ENCODE assay signal across 17 cellular contexts in the genomic region with DNA sequence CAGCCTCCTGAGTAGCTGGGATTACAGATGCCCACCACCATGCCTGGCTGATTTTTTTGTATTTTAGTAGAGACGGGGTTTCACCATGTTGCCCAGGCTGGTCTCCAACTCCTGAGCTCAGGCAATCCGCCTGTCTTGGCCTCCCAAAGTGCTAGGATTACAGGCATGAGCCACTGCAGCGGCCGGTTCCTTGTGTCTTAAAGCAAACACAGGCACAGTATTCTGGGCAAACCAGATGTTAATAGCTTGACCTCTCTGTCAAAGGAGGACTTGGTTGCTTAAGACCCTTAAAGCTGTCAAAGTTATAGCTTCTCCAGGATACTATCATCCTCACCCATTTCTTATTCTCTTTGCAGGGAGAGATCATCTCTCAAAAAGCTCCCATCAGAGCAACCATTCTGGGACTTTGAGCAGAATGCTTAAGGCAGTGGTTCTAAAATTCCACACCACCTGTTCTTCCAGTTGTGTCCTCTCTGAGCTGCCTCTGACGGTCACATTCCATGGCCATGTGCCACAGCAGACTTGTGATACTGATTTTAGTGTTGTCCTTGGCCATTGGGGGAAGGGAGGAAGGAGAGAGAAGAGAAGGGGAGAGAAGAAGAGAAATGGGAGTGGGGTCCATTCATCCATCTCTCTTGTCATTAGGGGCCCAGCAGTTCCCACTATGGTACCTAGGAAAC.
DNase-seq lines count a peak whose midpoint lies in the region; ATAC-seq, FAIRE-seq and TF ChIP-seq lines count a peak whose summit lies in the region.
"Had no signal": no experiment of that assay in that cellular context is flagged by ENCODE, and none has a peak within 500 bp of the region (broad histone marks: within the 10 kb centered on the region; RNA-seq: fewer than 3 reads in every experiment).

No MANE protein-coding gene starts in this region.

- H3K4me1 ChIP-seq in breast epithelium (peaks cover 6 to 9% of the 10 kb centered on the region in 2 donors), heart right ventricle (peaks cover 17 to 98% (median 84%) of the 10 kb centered on the region in 9 donors), prostate gland (replicated peaks) (peaks cover 4% of the 10 kb centered on the region)

- H3K27ac ChIP-seq in breast epithelium (peak overlapping the region; percentile 69 to 88), heart right ventricle (peak overlapping the region in 9 of 10 donors; percentile 3 to 87 (median 72)), prostate gland (peak overlapping the region; percentile 25 to 50)
- H3K27ac ChIP-seq: C4-2B had no signal

- intact Hi-C loops in breast epithelium (cut with DNase I; ENCODE audit: low total_unique reads): no loop called here
- intact Hi-C loops in MCF 10A (cut with micrococcal nuclease): no loop called here
- intact Hi-C loops in heart right ventricle (cut with DNase I): no loop called here
- intact Hi-C loops in prostate gland (cut with DNase I): no loop called here

- H3K27ac Mint-ChIP-seq in MCF 10A (ENCODE audit: low read depth, unreplicated experiment): no peak overlapping the region
- H3K27ac Mint-ChIP-seq: activated naive CD4-positive, alpha-beta T cell treated with anti-CD3 and anti-CD28 coated beads for 36 hours had no signal

- H3K27me3 ChIP-seq in breast epithelium: no peaks in the 10 kb centered on the region
- no peaks in the 10 kb centered on the region for H3K27me3 ChIP-seq in heart right ventricle
- no peaks in the 10 kb centered on the region for H3K27me3 ChIP-seq in prostate gland (replicated peaks; ENCODE audit: insufficient read depth)
- H3K27me3 ChIP-seq: testis had no signal

- H3K9me3 Mint-ChIP-seq in MCF 10A (ENCODE audit: unreplicated experiment): no peaks in the 10 kb centered on the region
- H3K9me3 Mint-ChIP-seq: activated naive CD4-positive, alpha-beta T cell treated with anti-CD3 and anti-CD28 coated beads for 36 hours had no signal

- TF ChIP-seq CTCF in breast epithelium (IDR thresholded peaks at IDR 0.05): no peak
- TF ChIP-seq CTCF in MCF 10A (IDR thresholded peaks at IDR 0.05; ENCODE audit: unreplicated experiment): no peak
- TF ChIP-seq CTCF in heart right ventricle (IDR thresholded peaks at IDR 0.05): no peak
- no peak for TF ChIP-seq CTCF in prostate gland (IDR thresholded peaks at IDR 0.05)

- no peaks in the 10 kb centered on the region for H3K36me3 Mint-ChIP-seq in MCF 10A (ENCODE audit: insufficient read depth, unreplicated experiment)

- H3K36me3 ChIP-seq in breast epithelium (no peaks in the 10 kb centered on the region), heart right ventricle (no peaks in the 10 kb centered on the region), prostate gland (no peaks in the 10 kb centered on the region)

- CTCF ChIA-PET in MCF 10A (lab: Yijun Ruan, JAX): interaction anchor here (0.6 to 2.0 kb wide), 9 partner anchors 14 to 1862 kb away, joined by 3 to 10 read pairs (median 4); no protein-coding TSS in a partner anchor

- H3K9me3 ChIP-seq in breast epithelium: no peaks in the 10 kb centered on the region
- H3K9me3 ChIP-seq in heart right ventricle: no peaks in the 10 kb centered on the region
- H3K9me3 ChIP-seq in prostate gland: no peaks in the 10 kb centered on the region
- H3K9me3 ChIP-seq: testis had no signal

- H3K27me3 Mint-ChIP-seq in MCF 10A (ENCODE audit: insufficient read depth, unreplicated experiment): no peaks in the 10 kb centered on the region

- peaks cover 38% of the 10 kb centered on the region for H3K4me1 Mint-ChIP-seq in MCF 10A (ENCODE audit: insufficient read depth, unreplicated experiment)

- ATAC-seq in heart right ventricle: peak in 4 of 8 donors; percentile 2 to 18 (median 18)
- ATAC-seq in GM21717 (IDR thresholded peaks at IDR 0.05; ENCODE audit: unreplicated experiment): no peak
- no peak for ATAC-seq in GM18517 (IDR thresholded peaks at IDR 0.05; ENCODE audit: unreplicated experiment)

- DNase-seq in breast epithelium (ENCODE audit: low spot score in 2 of 2): peak in 1 of 2 donors; percentile 79
- DNase-seq in MCF 10A (ENCODE audit: unreplicated experiment): no peak
- DNase-seq in heart right ventricle: peak; percentile 30 to 38
- no peak for DNase-seq in prostate gland (ENCODE audit: low spot score)
- no peak for DNase-seq in GM12892 (ENCODE audit: insufficient read length)
- no peak for DNase-seq in NCI-H1105 (lab: John Stamatoyannopoulos, UW)
- DNase-seq: activated CD4-positive, alpha-beta T cell treated with anti-CD3 and anti-CD28 coated beads for 48 hours; activated CD8-positive, alpha-beta memory T cell treated with anti-CD3 and anti-CD28 coated beads, Interleukin-2, amount 50 U/mL, for 4 hours; activated naive CD4-positive, alpha-beta T cell treated with anti-CD3 and anti-CD28 coated beads for 36 hours; NCI-H187; NCI-H446; stimulated activated CD4-positive, alpha-beta T cell treated with anti-CD3 and anti-CD28 coated beads, Interleukin-2, amount 100 ng/mL, for 48 hours; testis had no signal

- WGBS in heart right ventricle, 2 donors: 63 to 66% methylated on average over 5 of the region's 5 CpGs
- 50% methylated on average over 5 of the region's 5 CpGs for WGBS in prostate gland

- H3K4me3 Mint-ChIP-seq in MCF 10A (ENCODE audit: unreplicated experiment): no peak overlapping the region
- H3K4me3 Mint-ChIP-seq: activated naive CD4-positive, alpha-beta T cell treated with anti-CD3 and anti-CD28 coated beads for 36 hours had no signal

- no peak for FAIRE-seq in GM12892 (lab: Jason Lieb, UNC)
- FAIRE-seq: HTR-8/SVneo had no signal

- TF ChIP-seq POLR2A in breast epithelium (IDR thresholded peaks at IDR 0.05) (no peak), prostate gland (IDR thresholded peaks at IDR 0.05) (no peak), GM12892 (IDR thresholded peaks at IDR 0.05; ENCODE audit: low read depth, low read length) (no peak)

- POLR2A ChIA-PET in MCF 10A (lab: Yijun Ruan, JAX): interaction anchor here (0.6 kb wide), 1 partner anchor 82 kb away, joined by 3 read pairs; the partner anchor contains the start of gene PBX1

- H3K4me3 ChIP-seq in breast epithelium (no peak overlapping the region), heart right ventricle (no peak overlapping the region), prostate gland (no peak overlapping the region)
- H3K4me3 ChIP-seq: testis had no signal

- BruUV-seq in MCF 10A (replicated peaks; lab: Mats Ljungman, UMichigan): no TSS peak

Comparison
In these comparisons a context has a peak if more than half of its experiments do, and no peak if none do; other contexts are left out.
1. DNase-seq: peak in heart right ventricle (2 of 2); none in MCF 10A (single experiment), prostate gland (single experiment), GM12892 (single experiment) and NCI-H1105 (single experiment).
2. Peak in every context shown above with its lines, with median percentiles within 50 percentile points of each other: H3K27ac ChIP-seq.